In genomic region chr5:176646707-176647029, GRCh38 we compare ENCODE assay signal across 9 cellular contexts. TPM values are rescaled to one million over a fixed set of nuclear protein-coding genes. Genes with fewer than 3 reads are reported as not detected.
DNase-seq lines count a peak whose midpoint lies in the region; ATAC-seq and TF ChIP-seq lines count a peak whose summit lies in the region.
"Had no signal": no experiment of that assay in that cellular context is flagged by ENCODE, and none has a peak within 500 bp of the region (broad histone marks: within the 10 kb centered on the region; RNA-seq: fewer than 3 reads in every experiment).

No MANE protein-coding gene starts in this region.

- POLR2A ChIA-PET in SK-N-SH (lab: Yijun Ruan, JAX), result interaction anchor here (0.8 to 1.5 kb wide), 8 partner anchors 9 to 705 kb away, joined by 3 to 7 read pairs (median 4); partner anchors contain the start of genes EIF4E1B, LMAN2, RNF44 and SNCB

- TF ChIP-seq RAD21 in SK-N-SH (IDR thresholded peaks at IDR 0.05; ENCODE audit: low read length), result no peak

- peak overlapping the region; percentile 68 for H2AFZ ChIP-seq in SK-N-SH (ENCODE audit: low read depth)

- H3K4me3 ChIP-seq in AG10803 (ENCODE audit: low read length) (peak overlapping the region; percentile 57), SK-N-SH (ENCODE audit: low read depth in 2 of 2, low read length in 1 of 2) (peak overlapping the region; percentile 21 to 34; a peak in 2 of 4 replicates), right atrium auricular region (peak overlapping the region; percentile 24 to 74), stomach smooth muscle (ENCODE audit: low read length in 2 of 2) (peak overlapping the region; percentile 75 to 87)

- no peaks in the 10 kb centered on the region for H3K9me2 ChIP-seq in SK-N-SH

- peak; percentile 5 for ATAC-seq in GM21737 (IDR thresholded peaks at IDR 0.05; ENCODE audit: unreplicated experiment)
- no peak for ATAC-seq in esophagus mucosa

- H3K9me3 ChIP-seq in SK-N-SH (no peaks in the 10 kb centered on the region), right atrium auricular region (no peaks in the 10 kb centered on the region), stomach smooth muscle (ENCODE audit: control insufficient read depth in 2 of 2, low read length in 2 of 2) (no peaks in the 10 kb centered on the region)

- CTCF ChIA-PET in SK-N-SH (lab: Yijun Ruan, JAX), result interaction anchor here (0.8 to 5.8 kb wide), 11 partner anchors 11 to 655 kb away, joined by 3 to 38 read pairs (median 7); partner anchors contain the start of genes CLTB, EIF4E1B, SNCB and ZNF346

- no peaks in the 10 kb centered on the region for H3F3A ChIP-seq in SK-N-SH (replicated peaks; ENCODE audit: insufficient read depth)

- DNase-seq in AG10803 (ENCODE audit: low read depth) (no peak), SK-N-SH (no peak), right atrium auricular region (ENCODE audit: low spot score) (no peak), retina (no peak), UCSD-AML1 (lab: John Stamatoyannopoulos, UW; ENCODE audit: unreplicated experiment) (no peak)

- H3K9ac ChIP-seq in SK-N-SH, result peak overlapping the region; percentile 39; the same call in 1 of the 2 replicates
- peak overlapping the region; percentile 76 to 84 for H3K9ac ChIP-seq in stomach smooth muscle (ENCODE audit: low read length in 2 of 2)

- TF ChIP-seq CTCF in AG10803 (conservative IDR thresholded peaks at IDR 0.05; ENCODE audit: low read length) (no peak), SK-N-SH (IDR thresholded peaks at IDR 0.05) (no peak), right atrium auricular region (IDR thresholded peaks at IDR 0.05) (no peak)

- WGBS in SK-N-SH (ENCODE audit: low lambda C conversion rate), result 42% methylated on average over 11 of the region's 11 CpGs

- H3K36me3 ChIP-seq in SK-N-SH (replicated peaks in 1 of 2; ENCODE audit: control insufficient read depth in 1 of 2, insufficient read depth in 2 of 2, low read length in 1 of 2) (no peaks in the 10 kb centered on the region), right atrium auricular region (no peaks in the 10 kb centered on the region), stomach smooth muscle (ENCODE audit: control insufficient read depth in 2 of 2, insufficient read depth in 2 of 2, low read length in 2 of 2) (no peaks in the 10 kb centered on the region)

- H3K27ac ChIP-seq in SK-N-SH (ENCODE audit: low read depth in 2 of 2, low read length in 1 of 2), result peak overlapping the region; percentile 28 to 87; a peak in 3 of 4 replicates
- peak overlapping the region; percentile 78 to 79 for H3K27ac ChIP-seq in right atrium auricular region
- peak overlapping the region; percentile 64 for H3K27ac ChIP-seq in stomach smooth muscle (ENCODE audit: low read length)

- peak overlapping the region; percentile 54 for H3K4me2 ChIP-seq in SK-N-SH

- H3K79me2 ChIP-seq in SK-N-SH (ENCODE audit: insufficient read depth), result peaks cover 44% of the 10 kb centered on the region

- H4K20me1 ChIP-seq in SK-N-SH (ENCODE audit: insufficient read depth), result peaks cover 17% of the 10 kb centered on the region; the same call in 1 of the 2 replicates

- no peaks in the 10 kb centered on the region for H3K27me3 ChIP-seq in SK-N-SH (ENCODE audit: insufficient read depth)
- no peaks in the 10 kb centered on the region for H3K27me3 ChIP-seq in right atrium auricular region
- no peaks in the 10 kb centered on the region for H3K27me3 ChIP-seq in stomach smooth muscle (ENCODE audit: control insufficient read depth in 1 of 2, insufficient read depth in 2 of 2, low read length in 2 of 2)

- H3K4me1 ChIP-seq in SK-N-SH (ENCODE audit: control insufficient read depth in 1 of 2, insufficient read depth in 2 of 2, low read depth in 1 of 2, low read length in 1 of 2), result peaks cover 4 to 36% of the 10 kb centered on the region in 2 experiments; a peak in 2 of 4 replicates
- peaks cover 0 to 21% of the 10 kb centered on the region in 2 donors for H3K4me1 ChIP-seq in right atrium auricular region
- H3K4me1 ChIP-seq in stomach smooth muscle (ENCODE audit: control insufficient read depth, insufficient read depth, low read length), result peaks cover 19% of the 10 kb centered on the region

- TF ChIP-seq EP300 in SK-N-SH (IDR thresholded peaks at IDR 0.05; ENCODE audit: borderline replicate concordance in 1 of 2, low read depth in 1 of 2, low read length in 1 of 2), result no peak

TF ChIP-seq in SK-N-SH, 30 proteins besides CTCF, POLR2A, EP300 and RAD21 (continues in another document):
- TF ChIP-seq FOSL2 (IDR thresholded peaks at IDR 0.05; ENCODE audit: borderline replicate concordance, low read depth) (no peak), RCOR1 (IDR thresholded peaks at IDR 0.05; ENCODE audit: low read length) (no peak), REST (IDR thresholded peaks at IDR 0.05; ENCODE audit: low read depth, low read length) (no peak), SIN3A (IDR thresholded peaks at IDR 0.05; ENCODE audit: borderline replicate concordance, low read depth, low read length) (no peak), RFX5 (IDR thresholded peaks at IDR 0.05; ENCODE audit: low read length) (no peak), NFIC (IDR thresholded peaks at IDR 0.05; ENCODE audit: borderline replicate concordance) (no peak), YY1 (IDR thresholded peaks at IDR 0.05; ENCODE audit: low read depth) (no peak), PBX3 (IDR thresholded peaks at IDR 0.05) (no peak), MEF2A (IDR thresholded peaks at IDR 0.05; ENCODE audit: borderline replicate concordance, low read depth) (no peak), POLR2AphosphoS5 (IDR thresholded peaks at IDR 0.05; ENCODE audit: low read depth, low read length) (no peak), JUND (IDR thresholded peaks at IDR 0.05) (no peak)
- TF ChIP-seq, protein P1, sequence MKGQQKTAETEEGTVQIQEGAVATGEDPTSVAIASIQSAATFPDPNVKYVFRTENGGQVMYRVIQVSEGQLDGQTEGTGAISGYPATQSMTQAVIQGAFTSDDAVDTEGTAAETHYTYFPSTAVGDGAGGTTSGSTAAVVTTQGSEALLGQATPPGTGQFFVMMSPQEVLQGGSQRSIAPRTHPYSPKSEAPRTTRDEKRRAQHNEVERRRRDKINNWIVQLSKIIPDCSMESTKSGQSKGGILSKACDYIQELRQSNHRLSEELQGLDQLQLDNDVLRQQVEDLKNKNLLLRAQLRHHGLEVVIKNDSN (IDR thresholded peaks at IDR 0.05; ENCODE audit: borderline replicate concordance, low read depth), result no peak

RNA-seq across cellular contexts. Expression of gene TSPAN17, which starts 0.6 kb away (rescaled TPM):
- polyA plus RNA-seq in SK-N-SH (2012; rRNA removed), result 61.7 and 68.4 TPM in 2 replicates
- 34.9 and 52.3 TPM in 2 replicates for polyA plus RNA-seq in SK-N-SH (2012; cell fraction: cytosol; rRNA removed)
- 80.2 and 104 TPM in 2 replicates for polyA plus RNA-seq in SK-N-SH (2012; cell fraction: nucleus; rRNA removed)
- total RNA-seq in right atrium auricular region (10 to 100 TPM; 15.0 to 20.4 TPM), esophagus mucosa (24.0 TPM)

RNA-seq across cellular contexts. Expression of gene EIF4E1B, which starts 16.2 kb away (rescaled TPM):
- not detected in 2 replicates for polyA plus RNA-seq in SK-N-SH (2012; rRNA removed)
- not detected in 2 replicates for polyA plus RNA-seq in SK-N-SH (2012; cell fraction: cytosol; rRNA removed)
- polyA plus RNA-seq in SK-N-SH (2012; cell fraction: nucleus; rRNA removed), result not detected in 2 replicates
- total RNA-seq in right atrium auricular region (not detected), esophagus mucosa (not detected)
- total RNA-seq: renal cortical epithelial cell had no signal

RNA-seq across cellular contexts. Expression of gene SNCB, which starts 16.3 kb away (rescaled TPM):
- 0.15 and 0.33 TPM in 2 replicates for polyA plus RNA-seq in SK-N-SH (2012; rRNA removed)
- 0.14 and 0.16 TPM in 2 replicates for polyA plus RNA-seq in SK-N-SH (2012; cell fraction: cytosol; rRNA removed)
- 0.11 and 0.29 TPM in 2 replicates for polyA plus RNA-seq in SK-N-SH (2012; cell fraction: nucleus; rRNA removed)
- total RNA-seq in right atrium auricular region, result under 1 TPM in 1 of 2 donors, not detected in 1; 0.67 TPM
- total RNA-seq in esophagus mucosa, result not detected
- total RNA-seq: renal cortical epithelial cell had no signal

RNA-seq across cellular contexts. Expression of gene GPRIN1, which starts 36.7 kb away (rescaled TPM):
- 5.9 and 6.6 TPM in 2 replicates for polyA plus RNA-seq in SK-N-SH (2012; rRNA removed)
- polyA plus RNA-seq in SK-N-SH (2012; cell fraction: cytosol; rRNA removed), result 3.2 and 5.4 TPM in 2 replicates
- 3.5 and 4.3 TPM in 2 replicates for polyA plus RNA-seq in SK-N-SH (2012; cell fraction: nucleus; rRNA removed)
- total RNA-seq in right atrium auricular region (under 1 TPM; 0.22 to 0.79 TPM), esophagus mucosa (1.9 TPM)

Comparison
In these comparisons a context has a peak if more than half of its experiments do, and no peak if none do; other contexts are left out.
1. H3K4me3 ChIP-seq: peak in every context shown above with its lines; median percentile 81 in stomach smooth muscle; 57 in AG10803; 49 in right atrium auricular region; 28 in SK-N-SH.